In genomic region chr6:94270040-94270689, GRCh38 we compare ENCODE assay signal across 15 cellular contexts.
DNase-seq lines count a peak whose midpoint lies in the region; ATAC-seq and TF ChIP-seq lines count a peak whose summit lies in the region.
"Had no signal": no experiment of that assay in that cellular context is flagged by ENCODE, and none has a peak within 500 bp of the region (broad histone marks: within the 10 kb centered on the region; RNA-seq: fewer than 3 reads in every experiment).

No MANE protein-coding gene starts in this region.

- no peak overlapping the region for H3K4me3 ChIP-seq in OCI-LY3 (ENCODE audit: low read length)
- H3K4me3 ChIP-seq in endodermal cell (ENCODE audit: low read length), result no peak overlapping the region
- H3K4me3 ChIP-seq: esophagus muscularis mucosa, hepatocyte, upper lobe of right lung had no signal

- POLR2A ChIA-PET in MCF 10A (lab: Yijun Ruan, JAX), result no interaction called here

- DNase-seq in SHP77 (lab: John Stamatoyannopoulos, UW), result peak; percentile 14 to 21
- no peak for DNase-seq in SHP77 treated with DMSO at 0.1 percent for 48 hours (lab: John Stamatoyannopoulos, UW)
- DNase-seq in endodermal cell, result peak; percentile 73
- no peak for DNase-seq in activated T-cell treated with anti-CD3 and anti-CD28 coated beads, Interleukin-2, amount 50 U/mL, for 72 hours
- DNase-seq in omental fat pad (ENCODE audit: low spot score), result no peak
- no peak for DNase-seq in MCF 10A (ENCODE audit: unreplicated experiment)
- DNase-seq: activated naive CD4-positive, alpha-beta T cell treated with anti-CD3 and anti-CD28 coated beads, Interleukin-2, amount 50 U/mL, for 16 hours; NCI-H1048; upper lobe of right lung had no signal

- H2AFZ ChIP-seq in OCI-LY3 (ENCODE audit: low read depth, low read length), result 0 out of 2 replicates have a peak overlapping the region, but pooled peaks have one; percentile 46
- H2AFZ ChIP-seq: hepatocyte had no signal

- H3K27ac Mint-ChIP-seq in endodermal cell (peak overlapping the region; percentile 5), MCF 10A (ENCODE audit: low read depth, unreplicated experiment) (no peak overlapping the region)
- no peak overlapping the region for H3K27ac Mint-ChIP-seq in activated T-cell treated with anti-CD3 and anti-CD28 coated beads, Interleukin-2, amount 50 U/mL, for 72 hours
- H3K27ac Mint-ChIP-seq: T-helper 2 cell treated with Interferon-gamma antibody and Interleukin-4, amounts not matched to agents 5 μg/mL and 100 μg/mL, for 36 hours had no signal

- H3K4me3 Mint-ChIP-seq in endodermal cell (no peak overlapping the region), MCF 10A (ENCODE audit: unreplicated experiment) (no peak overlapping the region)
- no peak overlapping the region for H3K4me3 Mint-ChIP-seq in activated T-cell treated with anti-CD3 and anti-CD28 coated beads, Interleukin-2, amount 50 U/mL, for 72 hours
- H3K4me3 Mint-ChIP-seq: T-helper 2 cell treated with Interferon-gamma antibody and Interleukin-4, amounts not matched to agents 5 μg/mL and 100 μg/mL, for 36 hours had no signal

- H3K9me3 Mint-ChIP-seq in endodermal cell (peaks cover 7% of the 10 kb centered on the region), MCF 10A (ENCODE audit: unreplicated experiment) (peaks cover 7% of the 10 kb centered on the region)
- H3K9me3 Mint-ChIP-seq in activated T-cell treated with anti-CD3 and anti-CD28 coated beads, Interleukin-2, amount 50 U/mL, for 72 hours, result peaks cover 4 to 8% of the 10 kb centered on the region in 2 donors

- intact Hi-C loops in MCF 10A (cut with micrococcal nuclease), result no loop called here

- no peaks in the 10 kb centered on the region for H3K27me3 Mint-ChIP-seq in endodermal cell (ENCODE audit: insufficient read depth)
- H3K27me3 Mint-ChIP-seq in activated T-cell treated with anti-CD3 and anti-CD28 coated beads, Interleukin-2, amount 50 U/mL, for 72 hours (ENCODE audit: low read depth), result no peaks in the 10 kb centered on the region
- peaks cover 86% of the 10 kb centered on the region for H3K27me3 Mint-ChIP-seq in MCF 10A (ENCODE audit: insufficient read depth, unreplicated experiment)

- H3K36me3 Mint-ChIP-seq in endodermal cell (ENCODE audit: low read depth) (no peaks in the 10 kb centered on the region), MCF 10A (ENCODE audit: insufficient read depth, unreplicated experiment) (no peaks in the 10 kb centered on the region)
- no peaks in the 10 kb centered on the region for H3K36me3 Mint-ChIP-seq in activated T-cell treated with anti-CD3 and anti-CD28 coated beads, Interleukin-2, amount 50 U/mL, for 72 hours (ENCODE audit: insufficient read depth in 2 of 2)

- H3K27ac ChIP-seq in OCI-LY3 (ENCODE audit: low read length) (no peak overlapping the region), endodermal cell (ENCODE audit: low read depth, low read length) (no peak overlapping the region)
- H3K27ac ChIP-seq: esophagus muscularis mucosa, hepatocyte, neutrophil, upper lobe of right lung had no signal

- no peak overlapping the region for H3K4me2 ChIP-seq in OCI-LY3 (ENCODE audit: low read length)
- H3K4me2 ChIP-seq: hepatocyte had no signal

- H3K79me2 ChIP-seq in OCI-LY3 (ENCODE audit: low read length), result no peaks in the 10 kb centered on the region
- H3K79me2 ChIP-seq: hepatocyte had no signal

- BruUV-seq in MCF 10A (replicated peaks; lab: Mats Ljungman, UMichigan), result no TSS peak

- CTCF ChIA-PET in MCF 10A (lab: Yijun Ruan, JAX), result no interaction called here

- H3K9me3 ChIP-seq in OCI-LY3 (ENCODE audit: insufficient read depth, low read length), result peaks cover 4% of the 10 kb centered on the region; the same call in 1 of the 2 replicates
- peaks cover 3% of the 10 kb centered on the region for H3K9me3 ChIP-seq in endodermal cell (ENCODE audit: control insufficient read depth, low read length)
- H3K9me3 ChIP-seq: esophagus muscularis mucosa, neutrophil, upper lobe of right lung had no signal

- H3K36me3 ChIP-seq in OCI-LY3 (replicated peaks; ENCODE audit: low read depth, low read length), result no peaks in the 10 kb centered on the region
- no peaks in the 10 kb centered on the region for H3K36me3 ChIP-seq in endodermal cell (ENCODE audit: control insufficient read depth, insufficient read depth, low read length)
- H3K36me3 ChIP-seq: esophagus muscularis mucosa, neutrophil, upper lobe of right lung had no signal

- ATAC-seq in HG03025 (IDR thresholded peaks at IDR 0.05; ENCODE audit: low FRiP score, unreplicated experiment), result no peak
- no peak for ATAC-seq in activated T-cell treated with anti-CD3 and anti-CD28 coated beads, Interleukin-2, amount 50 U/mL, for 72 hours (replicated peaks in 1 of 2)
- ATAC-seq in omental fat pad (ENCODE audit: low FRiP score), result no peak
- ATAC-seq: upper lobe of right lung had no signal

- TF ChIP-seq CTCF in OCI-LY3 (IDR thresholded peaks at IDR 0.05; ENCODE audit: low read depth, low read length) (no peak), endodermal cell (conservative IDR thresholded peaks at IDR 0.05) (no peak), omental fat pad (IDR thresholded peaks at IDR 0.05) (no peak), MCF 10A (IDR thresholded peaks at IDR 0.05; ENCODE audit: unreplicated experiment) (no peak)

- H4K20me1 ChIP-seq in OCI-LY3 (ENCODE audit: insufficient read depth, low read length), result no peaks in the 10 kb centered on the region

- peaks cover 2% of the 10 kb centered on the region; the same call in 1 of the 2 replicates for H3K4me1 ChIP-seq in OCI-LY3 (ENCODE audit: low read length)
- H3K4me1 ChIP-seq in endodermal cell (ENCODE audit: control insufficient read depth, insufficient read depth, low read length), result no peaks in the 10 kb centered on the region
- H3K4me1 ChIP-seq: esophagus muscularis mucosa, upper lobe of right lung had no signal

- no peak overlapping the region for H3K9ac ChIP-seq in OCI-LY3 (ENCODE audit: low read length)
- H3K9ac ChIP-seq in endodermal cell (ENCODE audit: extremely low read depth, low read length, poor library complexity, severe bottlenecking), result no peak overlapping the region

- WGBS in endodermal cell (ENCODE audit: insufficient coverage in 1 of 2, insufficient read length in 1 of 2), 2 experiments, result 30% methylated on average over 1 of the region's 3 CpGs; no CpG with 5 or more reads in 1 of the 2 experiments

- H3K27me3 ChIP-seq in OCI-LY3 (ENCODE audit: low read depth, low read length), result no peaks in the 10 kb centered on the region
- no peaks in the 10 kb centered on the region for H3K27me3 ChIP-seq in endodermal cell (ENCODE audit: control insufficient read depth, insufficient read depth, low read length, poor library complexity, severe bottlenecking)
- H3K27me3 ChIP-seq: esophagus muscularis mucosa, hepatocyte, neutrophil, upper lobe of right lung had no signal

- H3K4me1 Mint-ChIP-seq in endodermal cell (peaks cover 36% of the 10 kb centered on the region), MCF 10A (ENCODE audit: insufficient read depth, unreplicated experiment) (no peaks in the 10 kb centered on the region)
- H3K4me1 Mint-ChIP-seq in activated T-cell treated with anti-CD3 and anti-CD28 coated beads, Interleukin-2, amount 50 U/mL, for 72 hours (ENCODE audit: low read depth), result no peaks in the 10 kb centered on the region

Comparison
In these comparisons a context has a peak if more than half of its experiments do, and no peak if none do; other contexts are left out.
1. DNase-seq: peak in SHP77 (2 of 2) and endodermal cell (single experiment); none in SHP77 treated with DMSO at 0.1 percent for 48 hours (single experiment), activated T-cell treated with anti-CD3 and anti-CD28 coated beads, Interleukin-2, amount 50 U/mL, for 72 hours (0 of 2), omental fat pad (single experiment) and MCF 10A (single experiment).